ENCODE assay signal across 8 cellular contexts in the genomic region with DNA sequence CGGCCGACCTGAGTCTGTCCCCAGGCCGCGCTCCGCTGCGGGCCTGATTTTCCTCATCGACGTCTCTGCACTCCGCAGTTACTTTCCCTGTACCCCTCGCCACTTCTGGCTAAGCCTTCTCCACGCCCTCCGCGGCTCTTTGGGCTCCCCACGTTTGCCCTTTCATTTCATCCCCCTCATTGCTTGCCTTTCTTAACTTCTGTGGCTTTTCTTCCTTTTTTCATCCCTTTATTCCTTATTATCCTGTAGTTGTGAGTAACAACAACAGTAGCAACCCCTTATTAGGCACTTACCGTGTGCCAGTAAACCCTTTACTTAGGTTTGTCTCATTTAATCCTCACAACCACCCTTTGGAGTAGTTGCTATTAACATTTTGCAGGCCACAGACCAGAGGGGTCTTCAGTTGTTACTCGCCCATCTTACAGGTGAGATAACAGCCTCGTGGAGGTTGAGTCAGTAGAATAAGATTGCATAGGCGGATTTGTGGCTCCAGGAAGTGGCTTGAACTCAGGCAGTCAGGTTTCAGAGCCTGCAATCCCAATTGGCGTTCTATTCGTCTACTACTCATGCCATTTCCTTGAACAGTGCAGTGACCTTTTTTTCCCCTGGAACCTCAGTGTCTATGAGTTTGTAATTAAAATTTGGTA. TPM values are rescaled to one million over a fixed set of nuclear protein-coding genes. Genes with fewer than 3 reads are reported as not detected.
DNase-seq lines count a peak whose midpoint lies in the region; ATAC-seq and TF ChIP-seq lines count a peak whose summit lies in the region.

No MANE protein-coding gene starts in this region.

- H3K9me3 Mint-ChIP-seq in brain = no peaks in the 10 kb centered on the region

- DNase-seq in Panc1 (ENCODE audit: low read depth, low spot score) (no peak), lower lobe of right lung (peak; percentile 65), putamen (ENCODE audit: low spot score) (no peak)

- no peaks in the 10 kb centered on the region for H3K27me3 ChIP-seq in ACC112 (ENCODE audit: insufficient read depth, low read length)
- H3K27me3 ChIP-seq in Panc1 (ENCODE audit: control insufficient read depth, insufficient read depth, low read length) = no peaks in the 10 kb centered on the region
- H3K27me3 ChIP-seq in lower lobe of right lung (ENCODE audit: low read depth) = no peaks in the 10 kb centered on the region
- H3K27me3 ChIP-seq in subcutaneous abdominal adipose tissue (ENCODE audit: control insufficient read depth in 5 of 5, insufficient read depth in 4 of 5, low read length in 5 of 5) = no peaks in the 10 kb centered on the region

- ATAC-seq in GM18508 (IDR thresholded peaks at IDR 0.05; ENCODE audit: insufficient read depth, unreplicated experiment) (peak; percentile 1), HG02981 (IDR thresholded peaks at IDR 0.05; ENCODE audit: unreplicated experiment) (peak; percentile 23), Panc1 (peak; percentile 73), lower lobe of right lung (peak; percentile 75 to 77)

- no peak for TF ChIP-seq CTCF in Panc1 (IDR thresholded peaks at IDR 0.05)
- TF ChIP-seq CTCF in brain (conservative IDR thresholded peaks at IDR 0.05) = no peak
- TF ChIP-seq CTCF in lower lobe of right lung (IDR thresholded peaks at IDR 0.05) = no peak

- H2AFZ ChIP-seq in ACC112 (ENCODE audit: low read length, unreplicated experiment) = peak overlapping the region; percentile 91

- no peaks in the 10 kb centered on the region for H3K36me3 Mint-ChIP-seq in brain

- intact Hi-C loops in Panc1 (cut with micrococcal nuclease; ENCODE audit: unreplicated experiment) = no loop called here
- intact Hi-C loops in lower lobe of right lung (cut with DNase I) = no loop called here

- peaks cover 57% of the 10 kb centered on the region for H3K79me2 ChIP-seq in ACC112 (ENCODE audit: control insufficient read depth, insufficient read depth, low read length, unreplicated experiment)

- H3K27me3 Mint-ChIP-seq in brain = peaks cover 17% of the 10 kb centered on the region

- POLR2A ChIA-PET in Panc1 (lab: Charles Lee) = no interaction called here

- peak overlapping the region; percentile 96 to 99 (median 99) for H3K4me3 Mint-ChIP-seq in brain

- H3K36me3 ChIP-seq in ACC112 (ENCODE audit: insufficient read depth, low read length) (no peaks in the 10 kb centered on the region), Panc1 (ENCODE audit: control insufficient read depth, insufficient read depth, low read length) (no peaks in the 10 kb centered on the region; the same call in 1 of the 2 replicates), lower lobe of right lung (no peaks in the 10 kb centered on the region), subcutaneous abdominal adipose tissue (ENCODE audit: control insufficient read depth in 5 of 5, insufficient read depth in 5 of 5, low read length in 5 of 5) (no peaks in the 10 kb centered on the region)

- H3K4me3 ChIP-seq in ACC112 (ENCODE audit: low read depth, low read length) (peak overlapping the region; percentile 94), Panc1 (ENCODE audit: low read depth in 2 of 2, low read length in 2 of 2) (peak overlapping the region; percentile 70 to 96), lower lobe of right lung (peak overlapping the region; percentile 95), subcutaneous abdominal adipose tissue (ENCODE audit: low read depth in 1 of 5, low read length in 5 of 5) (peak overlapping the region; percentile 83 to 94 (median 91))

- BruUV-seq in Panc1 (replicated peaks; lab: Mats Ljungman, UMichigan) = no TSS peak

- H3K27ac Mint-ChIP-seq in brain = peak overlapping the region; percentile 93 to 100 (median 99)

- in situ Hi-C loops in Panc1 (cut with HindIII; ENCODE audit: low pct_unique_long_range_greater_than_20kb, low sequenced_read_pairs) = no loop called here

- peaks cover 37% of the 10 kb centered on the region for H3K4me1 Mint-ChIP-seq in brain

- CTCF ChIA-PET in Panc1 (lab: Charles Lee) = no interaction called here

- H3K27ac ChIP-seq in ACC112 (ENCODE audit: low read depth, low read length) (peak overlapping the region; percentile 80), Panc1 (ENCODE audit: low read length) (peak overlapping the region; percentile 98), lower lobe of right lung (peak overlapping the region; percentile 92), subcutaneous abdominal adipose tissue (ENCODE audit: low read depth, low read length) (peak overlapping the region; percentile 97)

- H3K4me1 ChIP-seq in ACC112 (ENCODE audit: control insufficient read depth, insufficient read depth, low read length, unreplicated experiment) (peaks cover 17% of the 10 kb centered on the region), Panc1 (ENCODE audit: control insufficient read depth, insufficient read depth, low read length) (peaks cover 24% of the 10 kb centered on the region), lower lobe of right lung (peaks cover 31% of the 10 kb centered on the region), subcutaneous abdominal adipose tissue (ENCODE audit: control insufficient read depth in 5 of 5, insufficient read depth in 5 of 5, low read length in 5 of 5) (peaks cover 4 to 31% (median 22%) of the 10 kb centered on the region in 5 donors)

- H3K9ac ChIP-seq in subcutaneous abdominal adipose tissue (ENCODE audit: low read length in 5 of 5) = peak overlapping the region; percentile 66 to 100 (median 98)

- H3K9me3 ChIP-seq in Panc1 (ENCODE audit: control insufficient read depth, insufficient read depth, low read depth, low read length) (peaks cover 3% of the 10 kb centered on the region; the same call in 1 of the 2 replicates), lower lobe of right lung (no peaks in the 10 kb centered on the region), subcutaneous abdominal adipose tissue (ENCODE audit: control insufficient read depth in 5 of 5, low read length in 5 of 5) (no peaks in the 10 kb centered on the region)

RNA-seq across cellular contexts. Expression of a gene that starts 0.7 kb away (rescaled TPM):
- total RNA-seq in Panc1 (2021; ENCODE audit: unreplicated experiment) = 75.9 TPM
- polyA plus RNA-seq in Panc1 (2012; ENCODE audit: insufficient read length) = 30.7 TPM
- polyA plus RNA-seq in brain (ENCODE audit: insufficient read depth, low read depth, low replicate concordance) = 13.0 TPM
- 36.4 TPM for total RNA-seq in lower lobe of right lung

Comparison
In these comparisons a context has a peak if more than half of its experiments do, and no peak if none do; other contexts are left out.
1. ATAC-seq: peak in every context shown above with its lines; median percentile 76 in lower lobe of right lung; 73 in Panc1; 23 in HG02981; 1 in GM18508.